Comparison of ENCODE assay signal across 6 cellular contexts in the genomic region with DNA sequence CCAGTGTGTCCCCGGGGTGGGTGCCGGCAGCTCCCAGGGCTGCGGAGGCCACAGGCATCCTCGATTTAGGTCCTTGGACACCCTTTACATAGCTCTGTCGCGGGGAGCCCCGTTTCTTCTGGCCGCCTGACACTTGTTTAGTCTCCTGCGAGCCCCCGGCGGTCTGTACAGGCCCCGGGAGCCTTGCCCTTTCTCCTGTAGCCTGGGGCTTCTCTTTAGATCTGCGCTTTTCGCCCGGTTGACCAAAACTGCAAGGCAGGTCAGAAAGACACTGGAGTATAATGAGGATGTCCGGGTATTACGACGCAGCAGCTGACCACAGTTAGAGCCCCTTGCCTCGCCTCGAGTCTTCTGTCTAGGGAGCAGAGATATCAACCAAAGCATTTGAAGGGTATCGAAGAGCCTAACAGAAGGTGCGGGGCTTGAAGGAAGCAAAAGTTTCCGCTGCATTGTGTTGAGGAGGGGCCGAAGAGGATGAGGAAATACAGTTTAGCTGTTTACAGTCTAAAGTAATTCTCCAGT. TPM values are rescaled to one million over a fixed set of nuclear protein-coding genes. Genes with fewer than 3 reads are reported as not detected.
A peak's percentile ranks its signal among the peaks of the same experiment; 100 is the strongest.
DNase-seq lines count a peak whose midpoint lies in the region; ATAC-seq, FAIRE-seq and TF ChIP-seq lines count a peak whose summit lies in the region.

No MANE protein-coding gene starts in this region.

- H3K4me1 ChIP-seq in A549, result peaks cover 37% of the 10 kb centered on the region

- peak overlapping the region; percentile 91 for H3K4me3 Mint-ChIP-seq in activated CD8-positive, alpha-beta T cell treated with anti-CD3 and anti-CD28 coated beads, Interleukin-2, amount 10 ng/mL, durations not matched to agents 7 days and 5 days

- no peaks in the 10 kb centered on the region for H3K9me3 Mint-ChIP-seq in activated CD8-positive, alpha-beta T cell treated with anti-CD3 and anti-CD28 coated beads, Interleukin-2, amount 10 ng/mL, durations not matched to agents 7 days and 5 days (ENCODE audit: insufficient read depth)

- no peak for TF ChIP-seq EP300 in A549 (IDR thresholded peaks at IDR 0.05)

- TF ChIP-seq CTCF in A549 (IDR thresholded peaks at IDR 0.05), result no peak

- TF ChIP-seq RAD21 in A549 (conservative IDR thresholded peaks at IDR 0.05 in 1 of 2, IDR thresholded peaks at IDR 0.05 in 1 of 2), result no peak

- H3K27ac ChIP-seq in A549, result peak overlapping the region; percentile 83 to 92

- ATAC-seq in A549, result no peak; a peak in 1 of 6 replicates
- peak; percentile 4 for ATAC-seq in GM21576 (IDR thresholded peaks at IDR 0.05; ENCODE audit: unreplicated experiment)
- no peak for ATAC-seq in activated CD8-positive, alpha-beta T cell treated with anti-CD3 and anti-CD28 coated beads, Interleukin-2, amount 10 ng/mL, durations not matched to agents 7 days and 5 days

- H3K4me2 ChIP-seq in A549, result peak overlapping the region; percentile 86

- DNase-seq in A549 (ENCODE audit: low read depth in 1 of 2, low spot score in 1 of 2) (no peak), lung microvascular endothelial cell (ENCODE audit: low read depth in 2 of 2) (peak; percentile 16 to 21), NCI-H2107 (lab: John Stamatoyannopoulos, UW) (no peak)
- DNase-seq in activated CD8-positive, alpha-beta T cell treated with anti-CD3 and anti-CD28 coated beads, Interleukin-2, amount 10 ng/mL, durations not matched to agents 7 days and 5 days, result peak; percentile 24
- DNase-seq in effector CD4-positive, alpha-beta T cell, result no peak

- POLR2A ChIA-PET in A549 (lab: Yijun Ruan, JAX), result no interaction called here
- POLR2A ChIA-PET in activated CD8-positive, alpha-beta T cell treated with anti-CD3 and anti-CD28 coated beads, Interleukin-2, amount 10 ng/mL, durations not matched to agents 7 days and 5 days (lab: Charles Lee), result interaction anchor here (0.9 to 1.2 kb wide), 2 partner anchors 10 to 45 kb away, joined by 3 to 4 read pairs; a partner anchor contains a TSS

- H3K9me3 ChIP-seq in A549, result no peaks in the 10 kb centered on the region

- TF ChIP-seq POLR2A in A549 (IDR thresholded peaks at IDR 0.05; ENCODE audit: low read length), result no peak

- peaks cover 43% of the 10 kb centered on the region for H3K4me1 Mint-ChIP-seq in activated CD8-positive, alpha-beta T cell treated with anti-CD3 and anti-CD28 coated beads, Interleukin-2, amount 10 ng/mL, durations not matched to agents 7 days and 5 days (ENCODE audit: low read depth)

- CTCF ChIA-PET in A549 (lab: Yijun Ruan, JAX), result interaction anchor here (1.4 kb wide), 1 partner anchor 15 kb away, joined by 6 read pairs; no protein-coding TSS in a partner anchor
- CTCF ChIA-PET in activated CD8-positive, alpha-beta T cell treated with anti-CD3 and anti-CD28 coated beads, Interleukin-2, amount 10 ng/mL, durations not matched to agents 7 days and 5 days (lab: Charles Lee), result no interaction called here

- peak overlapping the region; percentile 83 for H3K4me3 ChIP-seq in A549

- H3K27ac Mint-ChIP-seq in activated CD8-positive, alpha-beta T cell treated with anti-CD3 and anti-CD28 coated beads, Interleukin-2, amount 10 ng/mL, durations not matched to agents 7 days and 5 days, result peak overlapping the region; percentile 92

- 3% methylated on average over 12 of the region's 24 CpGs for WGBS in A549 (ENCODE audit: missing lambda C conversion rate)

- H3K36me3 Mint-ChIP-seq in activated CD8-positive, alpha-beta T cell treated with anti-CD3 and anti-CD28 coated beads, Interleukin-2, amount 10 ng/mL, durations not matched to agents 7 days and 5 days (ENCODE audit: low read depth), result peaks cover 34% of the 10 kb centered on the region

- no peak for FAIRE-seq in A549 (lab: Jason Lieb, UNC)

- no peaks in the 10 kb centered on the region for H3K27me3 Mint-ChIP-seq in activated CD8-positive, alpha-beta T cell treated with anti-CD3 and anti-CD28 coated beads, Interleukin-2, amount 10 ng/mL, durations not matched to agents 7 days and 5 days (ENCODE audit: low read depth)

TF ChIP-seq in A549, 52 proteins besides CTCF, POLR2A, EP300 and RAD21:
- TF ChIP-seq KDM5A (IDR thresholded peaks at IDR 0.05) (no peak; the same call in 1 of the 2 replicates), GATA3 (IDR thresholded peaks at IDR 0.05; ENCODE audit: borderline replicate concordance) (no peak), PHF8 (IDR thresholded peaks at IDR 0.05; ENCODE audit: borderline replicate concordance, low read depth) (peak; percentile 82; the same call in 1 of the 2 replicates), CHD2 (IDR thresholded peaks at IDR 0.05; ENCODE audit: low read length, partially characterized antibody) (no peak)
- TF ChIP-seq, protein P1, sequence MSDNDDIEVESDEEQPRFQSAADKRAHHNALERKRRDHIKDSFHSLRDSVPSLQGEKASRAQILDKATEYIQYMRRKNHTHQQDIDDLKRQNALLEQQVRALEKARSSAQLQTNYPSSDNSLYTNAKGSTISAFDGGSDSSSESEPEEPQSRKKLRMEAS (IDR thresholded peaks at IDR 0.05), result 0 out of 2 replicates have a peak, but pooled peaks have one; percentile 5

RNA-seq across cellular contexts. Expression of a gene that starts 0.4 kb away (rescaled TPM):
- polyA plus RNA-seq in A549 (2011; rRNA removed), result 37.3 and 42.0 TPM in 2 replicates
- 20.7 and 23.5 TPM in 2 replicates for polyA plus RNA-seq in A549 (2012; cell fraction: cytosol; rRNA removed)
- 6.3 and 9.1 TPM in 2 replicates for polyA plus RNA-seq in A549 (2012; cell fraction: nucleus; rRNA removed)
- polyA plus RNA-seq in A549 (2017; fragmentation: RNase III; extraction: RNeasy Plus Mini Kit Qiagen cat#74134 plus additional on column Dnase treatment), result 42.9 to 44.1 TPM (median 43.3 TPM) in 3 replicates
- polyA minus RNA-seq in A549 (2011; rRNA and poly(A)+ RNA removed), result 23.3 and 26.3 TPM in 2 replicates
- 10 to 100 TPM; 32.8 to 33.5 TPM for total RNA-seq in activated CD8-positive, alpha-beta T cell treated with anti-CD3 and anti-CD28 coated beads, Interleukin-2, amount 10 ng/mL, durations not matched to agents 7 days and 5 days
- total RNA-seq in lung microvascular endothelial cell, result 8.5 and 9.4 TPM in 2 replicates

RNA-seq across cellular contexts. Expression of a gene that starts 0.8 kb away (rescaled TPM):
- polyA plus RNA-seq in A549 (2011; rRNA removed) (16.7 and 16.9 TPM in 2 replicates), A549 (2017; fragmentation: RNase III; extraction: RNeasy Plus Mini Kit Qiagen cat#74134 plus additional on column Dnase treatment) (12.8 to 15.1 TPM (median 14.4 TPM) in 3 replicates)
- 9.3 and 10.8 TPM in 2 replicates for polyA plus RNA-seq in A549 (2012; cell fraction: cytosol; rRNA removed)
- polyA plus RNA-seq in A549 (2012; cell fraction: nucleus; rRNA removed), result 3.9 and 6.1 TPM in 2 replicates
- 2.7 and 3.2 TPM in 2 replicates for polyA minus RNA-seq in A549 (2011; rRNA and poly(A)+ RNA removed)
- 1 to 10 TPM; 4.1 to 5.6 TPM for total RNA-seq in activated CD8-positive, alpha-beta T cell treated with anti-CD3 and anti-CD28 coated beads, Interleukin-2, amount 10 ng/mL, durations not matched to agents 7 days and 5 days
- total RNA-seq in lung microvascular endothelial cell, result 6.3 and 13.3 TPM in 2 replicates

RNA-seq across cellular contexts. Expression of a gene that starts 0.8 kb away (rescaled TPM):
- 31.9 and 38.0 TPM in 2 replicates for polyA plus RNA-seq in A549 (2011; rRNA removed)
- polyA plus RNA-seq in A549 (2012; cell fraction: cytosol; rRNA removed), result 3.5 and 4.3 TPM in 2 replicates
- 5.7 and 5.8 TPM in 2 replicates for polyA plus RNA-seq in A549 (2012; cell fraction: nucleus; rRNA removed)
- polyA plus RNA-seq in A549 (2017; fragmentation: RNase III; extraction: RNeasy Plus Mini Kit Qiagen cat#74134 plus additional on column Dnase treatment), result 12.2 to 13.9 TPM (median 12.3 TPM) in 3 replicates
- polyA minus RNA-seq in A549 (2011; rRNA and poly(A)+ RNA removed), result 6.1 and 7.2 TPM in 2 replicates
- 10 to 100 TPM; 20.2 to 21.4 TPM for total RNA-seq in activated CD8-positive, alpha-beta T cell treated with anti-CD3 and anti-CD28 coated beads, Interleukin-2, amount 10 ng/mL, durations not matched to agents 7 days and 5 days
- total RNA-seq in lung microvascular endothelial cell, result 16.6 and 17.5 TPM in 2 replicates

RNA-seq across cellular contexts. Expression of a gene that starts 45.1 kb away (rescaled TPM):
- polyA plus RNA-seq in A549 (2011; rRNA removed), result 159 and 190 TPM in 2 replicates
- polyA plus RNA-seq in A549 (2012; cell fraction: cytosol; rRNA removed), result 69.8 and 74.5 TPM in 2 replicates
- 17.1 and 30.8 TPM in 2 replicates for polyA plus RNA-seq in A549 (2012; cell fraction: nucleus; rRNA removed)
- 63.5 to 73.0 TPM (median 66.5 TPM) in 3 replicates for polyA plus RNA-seq in A549 (2017; fragmentation: RNase III; extraction: RNeasy Plus Mini Kit Qiagen cat#74134 plus additional on column Dnase treatment)
- 41.3 and 45.5 TPM in 2 replicates for polyA minus RNA-seq in A549 (2011; rRNA and poly(A)+ RNA removed)
- total RNA-seq in activated CD8-positive, alpha-beta T cell treated with anti-CD3 and anti-CD28 coated beads, Interleukin-2, amount 10 ng/mL, durations not matched to agents 7 days and 5 days, result 10 to 100 TPM; 49.3 to 51.7 TPM
- total RNA-seq in lung microvascular endothelial cell, result 27.5 and 57.7 TPM in 2 replicates

RNA-seq across cellular contexts. Expression of a gene that starts 49.2 kb away (rescaled TPM):
- polyA plus RNA-seq in A549 (2011; rRNA removed), result 6.4 and 6.9 TPM in 2 replicates
- 1.4 and 1.7 TPM in 2 replicates for polyA plus RNA-seq in A549 (2012; cell fraction: cytosol; rRNA removed)
- polyA plus RNA-seq in A549 (2012; cell fraction: nucleus; rRNA removed), result 0.62 and 0.71 TPM in 2 replicates
- polyA plus RNA-seq in A549 (2017; fragmentation: RNase III; extraction: RNeasy Plus Mini Kit Qiagen cat#74134 plus additional on column Dnase treatment), result 4.3 to 6.1 TPM (median 4.7 TPM) in 3 replicates
- polyA minus RNA-seq in A549 (2011; rRNA and poly(A)+ RNA removed), result 2.9 and 4.5 TPM in 2 replicates
- 1 to 10 TPM; 4.1 to 4.2 TPM for total RNA-seq in activated CD8-positive, alpha-beta T cell treated with anti-CD3 and anti-CD28 coated beads, Interleukin-2, amount 10 ng/mL, durations not matched to agents 7 days and 5 days
- 3.7 and 20.8 TPM in 2 replicates for total RNA-seq in lung microvascular endothelial cell

Comparison
In these comparisons a context has a peak if more than half of its experiments do, and no peak if none do; other contexts are left out.
1. DNase-seq: peak in activated CD8-positive, alpha-beta T cell treated with anti-CD3 and anti-CD28 coated beads, Interleukin-2, amount 10 ng/mL, durations not matched to agents 7 days and 5 days (single experiment) and lung microvascular endothelial cell (2 of 2); none in A549 (0 of 2), effector CD4-positive, alpha-beta T cell (single experiment) and NCI-H2107 (single experiment).